17 cellular contexts compared by ENCODE assay signal in genomic region chr2:72035518-72036172, GRCh38.
DNase-seq lines count a peak whose midpoint lies in the region; ATAC-seq, FAIRE-seq and TF ChIP-seq lines count a peak whose summit lies in the region.
"Had no signal": no experiment of that assay in that cellular context is flagged by ENCODE, and none has a peak within 500 bp of the region (broad histone marks: within the 10 kb centered on the region; RNA-seq: fewer than 3 reads in every experiment).

No MANE protein-coding gene starts in this region.

- intact Hi-C loops in MCF 10A (cut with micrococcal nuclease): no loop called here
- intact Hi-C loops in breast epithelium (cut with DNase I; ENCODE audit: low total_unique reads): no loop called here
- intact Hi-C loops in activated CD8-positive, alpha-beta T cell treated with anti-CD3 and anti-CD28 coated beads for 36 hours (cut with micrococcal nuclease): no loop called here
- intact Hi-C loops in activated T-helper 1 cell treated with anti-CD3 and anti-CD28 coated beads, Interleukin-12 subunit alpha, Interleukin-12 subunit beta, Interleukin-2, Interleukin-4 antibody, amounts not matched to agents 30 ng/mL and 10 ng/mL and 1 ng/mL, durations not matched to agents 14 hours and 24 hours and 36 hours (cut with micrococcal nuclease): no loop called here
- intact Hi-C loops in kidney (cut with DNase I): no loop called here

- no peak for FAIRE-seq in kidney (lab: Jason Lieb, UNC)
- FAIRE-seq: A549 had no signal

- POLR2A ChIA-PET in MCF 10A (lab: Yijun Ruan, JAX): interaction anchor here (0.9 kb wide), 1 partner anchor 10 kb away, joined by 3 read pairs; no protein-coding TSS in a partner anchor
- POLR2A ChIA-PET in activated CD8-positive, alpha-beta T cell treated with anti-CD3 and anti-CD28 coated beads for 36 hours (lab: Charles Lee): no interaction called here

- H3K27me3 ChIP-seq in breast epithelium (peaks cover 0 to 3% of the 10 kb centered on the region in 2 donors), WERI-Rb-1 (ENCODE audit: insufficient read depth, low read depth, severe bottlenecking) (no peaks in the 10 kb centered on the region)
- H3K27me3 ChIP-seq: gastrocnemius medialis, SJSA1 had no signal

- H3K27ac ChIP-seq in breast epithelium: no peak overlapping the region
- no peak overlapping the region for H3K27ac ChIP-seq in WERI-Rb-1
- no peak overlapping the region for H3K27ac ChIP-seq in kidney (ENCODE audit: low read depth in 2 of 2, low read length in 2 of 2)
- H3K27ac ChIP-seq: A549, gastrocnemius medialis, KMS-11, SJSA1 had no signal

- no TSS peak for BruUV-seq in MCF 10A (replicated peaks; lab: Mats Ljungman, UMichigan)

- H3K4me1 Mint-ChIP-seq in MCF 10A (ENCODE audit: insufficient read depth, unreplicated experiment): peaks cover 32% of the 10 kb centered on the region
- H3K4me1 Mint-ChIP-seq in activated CD8-positive, alpha-beta T cell treated with anti-CD3 and anti-CD28 coated beads for 36 hours (ENCODE audit: low read depth): no peaks in the 10 kb centered on the region
- no peaks in the 10 kb centered on the region for H3K4me1 Mint-ChIP-seq in activated T-helper 1 cell treated with anti-CD3 and anti-CD28 coated beads, Interleukin-12 subunit alpha, Interleukin-12 subunit beta, Interleukin-2, Interleukin-4 antibody, amounts not matched to agents 30 ng/mL and 10 ng/mL and 1 ng/mL, durations not matched to agents 14 hours and 24 hours and 36 hours (ENCODE audit: low read depth)
- H3K4me1 Mint-ChIP-seq: activated naive CD8-positive, alpha-beta T cell treated with anti-CD3 and anti-CD28 coated beads, Interleukin-2, amount 10 ng/mL, durations not matched to agents 7 days and 5 days; immature natural killer cell had no signal

- peak; percentile 39 for DNase-seq in MCF 10A (ENCODE audit: unreplicated experiment)
- no peak for DNase-seq in breast epithelium (ENCODE audit: low spot score in 2 of 2)
- DNase-seq in WERI-Rb-1: peak; percentile 52
- peak; percentile 61 for DNase-seq in fibroblast of mammary gland (ENCODE audit: low read depth)
- no peak for DNase-seq in activated CD8-positive, alpha-beta T cell treated with anti-CD3 and anti-CD28 coated beads for 36 hours
- DNase-seq in activated T-helper 1 cell treated with anti-CD3 and anti-CD28 coated beads, Interleukin-12 subunit alpha, Interleukin-12 subunit beta, Interleukin-2, Interleukin-4 antibody, amounts not matched to agents 30 ng/mL and 10 ng/mL and 1 ng/mL, durations not matched to agents 14 hours and 24 hours and 36 hours (ENCODE audit: low spot score): no peak
- no peak for DNase-seq in kidney
- DNase-seq in NCI-H526 (lab: John Stamatoyannopoulos, UW): no peak
- DNase-seq: activated CD4-positive, CD25-positive, alpha-beta regulatory T cell; activated naive CD8-positive, alpha-beta T cell treated with anti-CD3 and anti-CD28 coated beads, Interleukin-2, amount 10 ng/mL, durations not matched to agents 7 days and 5 days; gastrocnemius medialis; immature natural killer cell; NCI-H1694; NK-92 treated with Interleukin-12 subunit alpha and Interleukin-12 subunit beta, amount 100 ng/mL, for 24 hours had no signal

- H3K9me3 Mint-ChIP-seq in MCF 10A (ENCODE audit: unreplicated experiment): no peaks in the 10 kb centered on the region
- H3K9me3 Mint-ChIP-seq in activated CD8-positive, alpha-beta T cell treated with anti-CD3 and anti-CD28 coated beads for 36 hours: no peaks in the 10 kb centered on the region
- no peaks in the 10 kb centered on the region for H3K9me3 Mint-ChIP-seq in activated T-helper 1 cell treated with anti-CD3 and anti-CD28 coated beads, Interleukin-12 subunit alpha, Interleukin-12 subunit beta, Interleukin-2, Interleukin-4 antibody, amounts not matched to agents 30 ng/mL and 10 ng/mL and 1 ng/mL, durations not matched to agents 14 hours and 24 hours and 36 hours
- H3K9me3 Mint-ChIP-seq: activated naive CD8-positive, alpha-beta T cell treated with anti-CD3 and anti-CD28 coated beads, Interleukin-2, amount 10 ng/mL, durations not matched to agents 7 days and 5 days; immature natural killer cell had no signal

- H3K4me3 Mint-ChIP-seq in MCF 10A (ENCODE audit: unreplicated experiment): no peak overlapping the region
- no peak overlapping the region for H3K4me3 Mint-ChIP-seq in activated CD8-positive, alpha-beta T cell treated with anti-CD3 and anti-CD28 coated beads for 36 hours
- no peak overlapping the region for H3K4me3 Mint-ChIP-seq in activated T-helper 1 cell treated with anti-CD3 and anti-CD28 coated beads, Interleukin-12 subunit alpha, Interleukin-12 subunit beta, Interleukin-2, Interleukin-4 antibody, amounts not matched to agents 30 ng/mL and 10 ng/mL and 1 ng/mL, durations not matched to agents 14 hours and 24 hours and 36 hours
- H3K4me3 Mint-ChIP-seq: activated naive CD8-positive, alpha-beta T cell treated with anti-CD3 and anti-CD28 coated beads, Interleukin-2, amount 10 ng/mL, durations not matched to agents 7 days and 5 days; immature natural killer cell had no signal

- H3K4me1 ChIP-seq in breast epithelium: no peaks in the 10 kb centered on the region
- H3K4me1 ChIP-seq in kidney (ENCODE audit: control insufficient read depth in 1 of 2, insufficient read depth in 1 of 2, low read depth in 1 of 2, low read length in 2 of 2): no peaks in the 10 kb centered on the region
- H3K4me1 ChIP-seq: A549, gastrocnemius medialis, SJSA1 had no signal

- no peak for ATAC-seq in activated CD8-positive, alpha-beta T cell treated with anti-CD3 and anti-CD28 coated beads for 36 hours
- ATAC-seq: gastrocnemius medialis had no signal

- TF ChIP-seq POLR2A in breast epithelium (IDR thresholded peaks at IDR 0.05): no peak

- no peak overlapping the region for H3K27ac Mint-ChIP-seq in MCF 10A (ENCODE audit: low read depth, unreplicated experiment)
- no peak overlapping the region for H3K27ac Mint-ChIP-seq in activated CD8-positive, alpha-beta T cell treated with anti-CD3 and anti-CD28 coated beads for 36 hours
- no peak overlapping the region for H3K27ac Mint-ChIP-seq in activated T-helper 1 cell treated with anti-CD3 and anti-CD28 coated beads, Interleukin-12 subunit alpha, Interleukin-12 subunit beta, Interleukin-2, Interleukin-4 antibody, amounts not matched to agents 30 ng/mL and 10 ng/mL and 1 ng/mL, durations not matched to agents 14 hours and 24 hours and 36 hours
- H3K27ac Mint-ChIP-seq: activated naive CD8-positive, alpha-beta T cell treated with anti-CD3 and anti-CD28 coated beads, Interleukin-2, amount 10 ng/mL, durations not matched to agents 7 days and 5 days; immature natural killer cell had no signal

- TF ChIP-seq CTCF in MCF 10A (IDR thresholded peaks at IDR 0.05; ENCODE audit: unreplicated experiment) (no peak), breast epithelium (IDR thresholded peaks at IDR 0.05) (no peak), WERI-Rb-1 (IDR thresholded peaks at IDR 0.05; ENCODE audit: low read depth, low read length) (no peak), fibroblast of mammary gland (conservative IDR thresholded peaks at IDR 0.05; ENCODE audit: control insufficient read depth, insufficient read depth, low read depth, low read length) (no peak), kidney (IDR thresholded peaks at IDR 0.05; ENCODE audit: borderline replicate concordance, extremely low read depth, insufficient read depth) (no peak)
- TF ChIP-seq CTCF in activated CD8-positive, alpha-beta T cell treated with anti-CD3 and anti-CD28 coated beads for 36 hours (IDR thresholded peaks at IDR 0.05): no peak

- CTCF ChIA-PET in MCF 10A (lab: Yijun Ruan, JAX): no interaction called here
- CTCF ChIA-PET in activated CD8-positive, alpha-beta T cell treated with anti-CD3 and anti-CD28 coated beads for 36 hours (lab: Charles Lee): no interaction called here

- no peaks in the 10 kb centered on the region for H3K9me3 ChIP-seq in breast epithelium
- H3K9me3 ChIP-seq in WERI-Rb-1 (ENCODE audit: severe bottlenecking): no peaks in the 10 kb centered on the region
- no peaks in the 10 kb centered on the region for H3K9me3 ChIP-seq in kidney (ENCODE audit: control insufficient read depth in 1 of 2, low read length in 2 of 2)
- H3K9me3 ChIP-seq: A549, gastrocnemius medialis, SJSA1 had no signal

- no peaks in the 10 kb centered on the region for H3K36me3 Mint-ChIP-seq in MCF 10A (ENCODE audit: insufficient read depth, unreplicated experiment)
- H3K36me3 Mint-ChIP-seq in activated CD8-positive, alpha-beta T cell treated with anti-CD3 and anti-CD28 coated beads for 36 hours (ENCODE audit: low read depth): no peaks in the 10 kb centered on the region
- no peaks in the 10 kb centered on the region for H3K36me3 Mint-ChIP-seq in activated T-helper 1 cell treated with anti-CD3 and anti-CD28 coated beads, Interleukin-12 subunit alpha, Interleukin-12 subunit beta, Interleukin-2, Interleukin-4 antibody, amounts not matched to agents 30 ng/mL and 10 ng/mL and 1 ng/mL, durations not matched to agents 14 hours and 24 hours and 36 hours (ENCODE audit: low read depth)
- H3K36me3 Mint-ChIP-seq: activated naive CD8-positive, alpha-beta T cell treated with anti-CD3 and anti-CD28 coated beads, Interleukin-2, amount 10 ng/mL, durations not matched to agents 7 days and 5 days; immature natural killer cell had no signal

- H3K4me3 ChIP-seq in breast epithelium (no peak overlapping the region), WERI-Rb-1 (ENCODE audit: low read depth, low read length) (no peak overlapping the region), fibroblast of mammary gland (ENCODE audit: control insufficient read depth, low read depth, low read length) (no peak overlapping the region), kidney (ENCODE audit: low read length in 2 of 2) (no peak overlapping the region)
- H3K4me3 ChIP-seq: A549, gastrocnemius medialis, SJSA1 had no signal

- H3K36me3 ChIP-seq in breast epithelium: no peaks in the 10 kb centered on the region
- no peaks in the 10 kb centered on the region for H3K36me3 ChIP-seq in WERI-Rb-1
- H3K36me3 ChIP-seq in kidney (ENCODE audit: control insufficient read depth in 1 of 2, insufficient read depth in 2 of 2, low read length in 2 of 2): no peaks in the 10 kb centered on the region
- H3K36me3 ChIP-seq: gastrocnemius medialis, SJSA1 had no signal

- no peak overlapping the region for H3K9ac ChIP-seq in kidney (ENCODE audit: low read length in 2 of 2)
- H3K9ac ChIP-seq: KMS-11 had no signal

- H3K27me3 Mint-ChIP-seq in MCF 10A (ENCODE audit: insufficient read depth, unreplicated experiment): no peaks in the 10 kb centered on the region
- peaks cover 2% of the 10 kb centered on the region for H3K27me3 Mint-ChIP-seq in activated CD8-positive, alpha-beta T cell treated with anti-CD3 and anti-CD28 coated beads for 36 hours
- H3K27me3 Mint-ChIP-seq in activated T-helper 1 cell treated with anti-CD3 and anti-CD28 coated beads, Interleukin-12 subunit alpha, Interleukin-12 subunit beta, Interleukin-2, Interleukin-4 antibody, amounts not matched to agents 30 ng/mL and 10 ng/mL and 1 ng/mL, durations not matched to agents 14 hours and 24 hours and 36 hours (ENCODE audit: insufficient read depth): no peaks in the 10 kb centered on the region
- H3K27me3 Mint-ChIP-seq: activated naive CD8-positive, alpha-beta T cell treated with anti-CD3 and anti-CD28 coated beads, Interleukin-2, amount 10 ng/mL, durations not matched to agents 7 days and 5 days had no signal

Comparison
In these comparisons a context has a peak if more than half of its experiments do, and no peak if none do; other contexts are left out.
1. DNase-seq: peak in MCF 10A (single experiment), WERI-Rb-1 (single experiment) and fibroblast of mammary gland (single experiment); none in breast epithelium (0 of 2), activated CD8-positive, alpha-beta T cell treated with anti-CD3 and anti-CD28 coated beads for 36 hours (single experiment), activated T-helper 1 cell treated with anti-CD3 and anti-CD28 coated beads, Interleukin-12 subunit alpha, Interleukin-12 subunit beta, Interleukin-2, Interleukin-4 antibody, amounts not matched to agents 30 ng/mL and 10 ng/mL and 1 ng/mL, durations not matched to agents 14 hours and 24 hours and 36 hours (single experiment), kidney (single experiment) and NCI-H526 (0 of 2).